In genomic region chr2:238573065-238573778, GRCh38 we compare ENCODE assay signal across 1 cellular context.
TF ChIP-seq lines count a peak whose summit lies in the region.

No MANE protein-coding gene starts in this region.

TF ChIP-seq in HepG2, 621 proteins besides CTCF, POLR2A, EP300 and RAD21 (continued from another document and continues in another):
- TF ChIP-seq KIAA2018 (CRISPR knock-in tag; IDR thresholded peaks at IDR 0.05; ENCODE audit: borderline replicate concordance): no peak
- TF ChIP-seq ZGPAT (CRISPR knock-in tag; IDR thresholded peaks at IDR 0.05): no peak
- TF ChIP-seq KAT7 (CRISPR knock-in tag; IDR thresholded peaks at IDR 0.05; ENCODE audit: borderline replicate concordance): no peak
- TF ChIP-seq MXD3 (CRISPR knock-in tag; IDR thresholded peaks at IDR 0.05): no peak
- no peak for TF ChIP-seq ZNF780A (CRISPR knock-in tag; IDR thresholded peaks at IDR 0.05)
- TF ChIP-seq MBNL3 (CRISPR knock-in tag; conservative IDR thresholded peaks at IDR 0.05): no peak
- TF ChIP-seq ZSCAN21 (CRISPR knock-in tag; IDR thresholded peaks at IDR 0.05; ENCODE audit: borderline replicate concordance): 0 out of 2 replicates have a peak, but pooled peaks have one; percentile 19
- TF ChIP-seq PLRG1 (conservative IDR thresholded peaks at IDR 0.05): no peak
- TF ChIP-seq SRY (CRISPR knock-in tag; IDR thresholded peaks at IDR 0.05): no peak
- 0 out of 2 replicates have a peak, but pooled peaks have one; percentile 21 for TF ChIP-seq ERF (CRISPR knock-in tag; IDR thresholded peaks at IDR 0.05)
- TF ChIP-seq MAF1 (CRISPR knock-in tag; IDR thresholded peaks at IDR 0.05; ENCODE audit: borderline replicate concordance): no peak
- TF ChIP-seq PBX3 (CRISPR knock-in tag; IDR thresholded peaks at IDR 0.05; ENCODE audit: borderline replicate concordance): no peak
- no peak for TF ChIP-seq KLF9 (CRISPR knock-in tag; IDR thresholded peaks at IDR 0.05; ENCODE audit: low read depth)
- TF ChIP-seq PAX8 (CRISPR knock-in tag; IDR thresholded peaks at IDR 0.05; ENCODE audit: borderline replicate concordance): no peak
- no peak for TF ChIP-seq ZNF841 (CRISPR knock-in tag; IDR thresholded peaks at IDR 0.05; ENCODE audit: borderline replicate concordance)
- TF ChIP-seq EHMT2 (IDR thresholded peaks at IDR 0.05; ENCODE audit: borderline replicate concordance, low read depth, low read length): no peak
- no peak for TF ChIP-seq ZNF577 (CRISPR knock-in tag; IDR thresholded peaks at IDR 0.05; ENCODE audit: borderline replicate concordance, low read depth)
- TF ChIP-seq NR2F2 (IDR thresholded peaks at IDR 0.05; ENCODE audit: borderline replicate concordance, low read depth): no peak
- TF ChIP-seq SMYD3 (CRISPR knock-in tag; IDR thresholded peaks at IDR 0.05): no peak
- no peak for TF ChIP-seq ZNF253 (CRISPR knock-in tag; IDR thresholded peaks at IDR 0.05; ENCODE audit: borderline replicate concordance)
- no peak for TF ChIP-seq FOXA1 (IDR thresholded peaks at IDR 0.05)
- TF ChIP-seq FOXA1 (CRISPR knock-in tag; IDR thresholded peaks at IDR 0.05): no peak
- no peak for TF ChIP-seq ZNF660 (CRISPR knock-in tag; IDR thresholded peaks at IDR 0.05; ENCODE audit: borderline replicate concordance, low read depth)
- TF ChIP-seq BCLAF1 (IDR thresholded peaks at IDR 0.05): no peak
- 0 out of 2 replicates have a peak, but pooled peaks have one; percentile 28 for TF ChIP-seq SKIL (CRISPR knock-in tag; IDR thresholded peaks at IDR 0.05; ENCODE audit: borderline replicate concordance)
- TF ChIP-seq ZNF720 (CRISPR knock-in tag; IDR thresholded peaks at IDR 0.05): no peak
- no peak for TF ChIP-seq HNRNPK (IDR thresholded peaks at IDR 0.05; ENCODE audit: low read depth, low read length, poor library complexity, severe bottlenecking)
- TF ChIP-seq ZFY (CRISPR knock-in tag; IDR thresholded peaks at IDR 0.05): no peak
- TF ChIP-seq ATF3 (CRISPR knock-in tag; IDR thresholded peaks at IDR 0.05): no peak
- no peak for TF ChIP-seq ZNF501 (CRISPR knock-in tag; IDR thresholded peaks at IDR 0.05)
- no peak; the same call in 1 of the 2 replicates for TF ChIP-seq CREB1 (IDR thresholded peaks at IDR 0.05)
- TF ChIP-seq CREB1 (CRISPR knock-in tag; IDR thresholded peaks at IDR 0.05): no peak
- no peak for TF ChIP-seq ZNF549 (CRISPR knock-in tag; IDR thresholded peaks at IDR 0.05)
- TF ChIP-seq LBX2 (CRISPR knock-in tag; IDR thresholded peaks at IDR 0.05; ENCODE audit: borderline replicate concordance): no peak
- TF ChIP-seq ZNF572 (CRISPR knock-in tag; IDR thresholded peaks at IDR 0.05): no peak
- TF ChIP-seq MATR3 (CRISPR knock-in tag; IDR thresholded peaks at IDR 0.05): no peak
- no peak for TF ChIP-seq DRAP1 (CRISPR knock-in tag; IDR thresholded peaks at IDR 0.05)
- TF ChIP-seq DNMT3B (CRISPR knock-in tag; conservative IDR thresholded peaks at IDR 0.05): no peak
- no peak for TF ChIP-seq ZKSCAN1 (IDR thresholded peaks at IDR 0.05; ENCODE audit: low read length)
- TF ChIP-seq ZNF773 (CRISPR knock-in tag; IDR thresholded peaks at IDR 0.05; ENCODE audit: borderline replicate concordance): no peak
- no peak for TF ChIP-seq ARID3A (IDR thresholded peaks at IDR 0.05; ENCODE audit: low read depth, low read length)
- TF ChIP-seq ELK4 (CRISPR knock-in tag; IDR thresholded peaks at IDR 0.05; ENCODE audit: borderline replicate concordance): no peak
- no peak for TF ChIP-seq ZNF629 (CRISPR knock-in tag; conservative IDR thresholded peaks at IDR 0.05)
